ENCODE assay signal across 8 cellular contexts in the genomic region with DNA sequence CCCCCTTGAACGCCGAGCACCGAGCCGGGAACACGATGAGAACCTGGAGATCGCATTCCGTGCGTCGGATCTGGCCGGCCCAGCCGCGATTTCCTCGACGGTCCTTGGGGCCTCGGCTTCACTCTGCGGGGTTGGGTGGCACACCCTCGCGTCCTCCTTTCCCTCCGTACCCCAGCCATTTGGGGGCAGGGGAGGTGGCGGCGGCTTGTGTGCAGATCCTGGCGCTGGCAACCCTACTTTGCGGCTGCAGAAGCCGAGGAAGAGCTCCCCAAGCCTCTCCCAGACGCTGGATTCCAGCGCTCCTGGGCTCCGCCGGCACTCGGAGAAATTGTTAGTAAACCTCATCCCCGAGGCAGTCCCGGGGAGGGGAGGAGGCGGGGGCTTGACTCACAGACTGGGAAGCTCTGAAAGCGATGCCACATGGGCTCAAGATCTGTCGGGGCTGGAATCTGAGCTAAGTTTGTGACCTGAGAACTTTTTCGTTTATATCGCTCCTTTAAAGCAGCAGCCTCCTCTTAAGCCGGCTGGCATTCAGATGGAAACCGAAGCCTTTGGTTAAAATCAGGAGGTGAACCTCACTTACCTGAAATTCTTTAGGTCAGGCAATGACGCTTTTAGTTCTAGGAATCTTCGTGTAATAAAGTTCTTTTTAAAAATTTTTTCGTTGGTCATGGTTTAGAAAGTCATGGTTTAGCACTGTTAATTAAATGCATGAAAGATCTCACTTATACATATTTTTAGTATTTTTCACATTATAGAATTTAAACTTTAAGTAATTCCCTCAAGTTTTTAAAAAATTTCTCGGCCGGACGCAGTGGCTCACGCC. TPM values are rescaled to one million over a fixed set of nuclear protein-coding genes. Genes with fewer than 3 reads are reported as not detected.
DNase-seq lines count a peak whose midpoint lies in the region; ATAC-seq, FAIRE-seq and TF ChIP-seq lines count a peak whose summit lies in the region.

No MANE protein-coding gene starts in this region.

- H3K27me3 ChIP-seq in WERI-Rb-1 (ENCODE audit: insufficient read depth, low read depth, severe bottlenecking): no peaks in the 10 kb centered on the region

- no peaks in the 10 kb centered on the region for H3K9me3 ChIP-seq in WERI-Rb-1 (ENCODE audit: severe bottlenecking)

- H3K36me3 ChIP-seq in WERI-Rb-1: no peaks in the 10 kb centered on the region

- H3K27ac ChIP-seq in WERI-Rb-1: no peak overlapping the region

- peak; percentile 55 for ATAC-seq in left colon

- no peak for FAIRE-seq in D721Med (lab: Jason Lieb, UNC)

- H3K4me3 ChIP-seq in WERI-Rb-1 (ENCODE audit: low read depth, low read length): peak overlapping the region; percentile 77

- TF ChIP-seq CTCF in D721Med (IDR thresholded peaks at IDR 0.05; ENCODE audit: insufficient read depth, missing control alignments) (no peak), GM20000 (IDR thresholded peaks at IDR 0.05; ENCODE audit: extremely low read depth, missing control alignments) (no peak), WERI-Rb-1 (IDR thresholded peaks at IDR 0.05; ENCODE audit: low read depth, low read length) (no peak)

- DNase-seq in D721Med (ENCODE audit: insufficient read length, low spot score) (peak; percentile 37), GM20000 (ENCODE audit: low spot score) (peak; percentile 37), HK-2 (ENCODE audit: unreplicated experiment) (peak; percentile 87), WERI-Rb-1 (peak; percentile 72), dedifferentiated amniotic fluid mesenchymal stem cell (ENCODE audit: extremely low spot score) (peak; percentile 93), left colon (peak; percentile 63), OCI-M2 (lab: John Stamatoyannopoulos, UW; ENCODE audit: unreplicated experiment) (no peak)
- peak; percentile 10 to 15 for DNase-seq in stimulated activated CD4-positive, alpha-beta T cell treated with anti-CD3 and anti-CD28 coated beads, Interleukin-1b, Interleukin-23, amount 100 ng/mL, for 4 hours (ENCODE audit: low read depth in 2 of 2)

- intact Hi-C loops in left colon (cut with DNase I, micrococcal nuclease): no loop called here

RNA-seq across cellular contexts. Expression of gene DSE, which starts 0.8 kb away (rescaled TPM):
- total RNA-seq in left colon: 10 to 100 TPM in 1 of 2 donors, 1 to 10 TPM in 1; 8.0 to 10.9 TPM
